18 cellular contexts compared by ENCODE assay signal in genomic region chr6:35764238-35764896, GRCh38. TPM values are rescaled to one million over a fixed set of nuclear protein-coding genes. Genes with fewer than 3 reads are reported as not detected.
DNase-seq lines count a peak whose midpoint lies in the region; FAIRE-seq and TF ChIP-seq lines count a peak whose summit lies in the region.
"Had no signal": no experiment of that assay in that cellular context is flagged by ENCODE, and none has a peak within 500 bp of the region (broad histone marks: within the 10 kb centered on the region; RNA-seq: fewer than 3 reads in every experiment).

No MANE protein-coding gene starts in this region.

- CTCF ChIA-PET in MCF 10A (lab: Yijun Ruan, JAX): interaction anchor here (0.6 to 0.9 kb wide), 3 partner anchors 10 to 937 kb away, joined by 3 read pairs; no protein-coding TSS in a partner anchor

- intact Hi-C loops in MCF 10A (cut with micrococcal nuclease): no loop called here
- intact Hi-C loops in kidney (cut with DNase I): no loop called here

- H3K9me1 ChIP-seq in keratinocyte (ENCODE audit: control insufficient read depth, extremely low read depth, insufficient read depth, low read length): no peaks in the 10 kb centered on the region

- H3K9ac ChIP-seq in keratinocyte (ENCODE audit: control insufficient read depth, extremely low read depth, insufficient read depth, low read length) (no peak overlapping the region), kidney (ENCODE audit: low read length in 2 of 2) (no peak overlapping the region)

- H3K36me3 Mint-ChIP-seq in MCF 10A (ENCODE audit: insufficient read depth, unreplicated experiment) (peaks cover 5% of the 10 kb centered on the region), type B pancreatic cell (no peaks in the 10 kb centered on the region)

- H3K36me3 ChIP-seq in keratinocyte (ENCODE audit: control insufficient read depth in 2 of 2, extremely low read depth in 1 of 2, insufficient read depth in 2 of 2, low read length in 2 of 2): no peaks in the 10 kb centered on the region
- no peaks in the 10 kb centered on the region for H3K36me3 ChIP-seq in kidney (ENCODE audit: control insufficient read depth in 1 of 2, insufficient read depth in 2 of 2, low read length in 2 of 2)
- H3K36me3 ChIP-seq: left ventricle myocardium inferior had no signal

- H3K4me2 ChIP-seq in keratinocyte (ENCODE audit: control insufficient read depth, extremely low read depth, insufficient read depth, low read depth, low read length): peak overlapping the region; percentile 75

- H3K4me1 ChIP-seq in keratinocyte (ENCODE audit: control insufficient read depth, extremely low read depth, insufficient read depth, low read length) (peaks cover 6% of the 10 kb centered on the region), kidney (ENCODE audit: control insufficient read depth in 1 of 2, insufficient read depth in 1 of 2, low read depth in 1 of 2, low read length in 2 of 2) (no peaks in the 10 kb centered on the region)
- H3K4me1 ChIP-seq: left ventricle myocardium inferior had no signal

- H3K4me3 Mint-ChIP-seq in MCF 10A (ENCODE audit: unreplicated experiment) (peak overlapping the region; percentile 53), type B pancreatic cell (peak overlapping the region; percentile 65)

- H3K4me1 Mint-ChIP-seq in MCF 10A (ENCODE audit: insufficient read depth, unreplicated experiment) (no peaks in the 10 kb centered on the region), type B pancreatic cell (ENCODE audit: unreplicated experiment) (peaks cover 6% of the 10 kb centered on the region)

- POLR2A ChIA-PET in MCF 10A (lab: Yijun Ruan, JAX): interaction anchor here (0.7 to 1.3 kb wide), 2 partner anchors 9 to 18 kb away, joined by 3 read pairs; no protein-coding TSS in a partner anchor

- no peak for TF ChIP-seq CTCF in MCF 10A (IDR thresholded peaks at IDR 0.05; ENCODE audit: unreplicated experiment)
- no peak for TF ChIP-seq CTCF in keratinocyte (optimal IDR thresholded peaks at IDR 0.05 in 1 of 3, IDR thresholded peaks at IDR 0.05 in 1 of 3, conservative IDR thresholded peaks at IDR 0.05 in 1 of 3; ENCODE audit: extremely low read depth in 1 of 3, insufficient read depth in 2 of 3, low read length in 3 of 3)
- TF ChIP-seq CTCF in type B pancreatic cell (conservative IDR thresholded peaks at IDR 0.05): no peak
- TF ChIP-seq CTCF in kidney (IDR thresholded peaks at IDR 0.05; ENCODE audit: borderline replicate concordance, extremely low read depth, insufficient read depth): no peak

- H3K4me3 ChIP-seq in keratinocyte (ENCODE audit: control insufficient read depth in 2 of 3, extremely low read depth in 1 of 3, insufficient read depth in 2 of 3, low read depth in 1 of 3, low read length in 3 of 3): peak overlapping the region; percentile 18 to 51 (median 36)
- H3K4me3 ChIP-seq in kidney (ENCODE audit: low read length in 2 of 2): no peak overlapping the region
- H3K4me3 ChIP-seq: left ventricle myocardium inferior had no signal

- H3K27ac Mint-ChIP-seq in MCF 10A (ENCODE audit: low read depth, unreplicated experiment): no peak overlapping the region
- no peak overlapping the region for H3K27ac Mint-ChIP-seq in type B pancreatic cell

- H3K9me3 ChIP-seq in keratinocyte (ENCODE audit: control insufficient read depth, low read depth, low read length) (no peaks in the 10 kb centered on the region), kidney (ENCODE audit: control insufficient read depth in 1 of 2, low read length in 2 of 2) (no peaks in the 10 kb centered on the region)
- H3K9me3 ChIP-seq: left ventricle myocardium inferior had no signal

- no peak for FAIRE-seq in keratinocyte (lab: Jason Lieb, UNC)
- FAIRE-seq in kidney (lab: Jason Lieb, UNC): no peak
- FAIRE-seq: TTC549 had no signal

- DNase-seq in NCI-H82 (lab: John Stamatoyannopoulos, UW) (peak; percentile 52), NCI-H82 treated with DMSO at 0.1 percent for 48 hours (lab: John Stamatoyannopoulos, UW; ENCODE audit: unreplicated experiment) (no peak), MCF 10A (ENCODE audit: unreplicated experiment) (no peak), keratinocyte (ENCODE audit: low read depth, low spot score) (no peak), type B pancreatic cell (ENCODE audit: extremely low spot score, unreplicated experiment) (no peak), kidney (no peak), CD1c-positive myeloid dendritic cell (ENCODE audit: extremely low spot score) (no peak), GM03348 (ENCODE audit: low spot score) (no peak)
- DNase-seq: DMS 273 treated with DMSO at 0.1 percent for 48 hours, left ventricle myocardium inferior, NCI-H1105 treated with DMSO at 0.1 percent for 48 hours, posterior cingulate gyrus, RPMI8226 had no signal

- H3K27me3 Mint-ChIP-seq in MCF 10A (ENCODE audit: insufficient read depth, unreplicated experiment): peaks cover 70% of the 10 kb centered on the region
- peaks cover 67% of the 10 kb centered on the region for H3K27me3 Mint-ChIP-seq in type B pancreatic cell

- H3K79me2 ChIP-seq in keratinocyte (ENCODE audit: control insufficient read depth, insufficient read depth, low read length): no peaks in the 10 kb centered on the region

- no TSS peak for BruUV-seq in MCF 10A (replicated peaks; lab: Mats Ljungman, UMichigan)

- dilution Hi-C loops in keratinocyte (cut with MboI; ENCODE audit: extremely low pct_ligation_motif_present, low sequenced_read_pairs): no loop called here

- H3K27me3 ChIP-seq in keratinocyte (ENCODE audit: control insufficient read depth, extremely low read depth, insufficient read depth, low read length): peaks cover 21% of the 10 kb centered on the region

- peak overlapping the region; percentile 58 for H2AFZ ChIP-seq in keratinocyte (ENCODE audit: control insufficient read depth, low read length)

- no peaks in the 10 kb centered on the region for H4K20me1 ChIP-seq in keratinocyte (ENCODE audit: control insufficient read depth, extremely low read depth, insufficient read depth, low read length)

- H3K9me3 Mint-ChIP-seq in MCF 10A (ENCODE audit: unreplicated experiment): no peaks in the 10 kb centered on the region
- no peaks in the 10 kb centered on the region for H3K9me3 Mint-ChIP-seq in type B pancreatic cell

- H3K27ac ChIP-seq in keratinocyte (ENCODE audit: control insufficient read depth, insufficient read depth, low read length) (no peak overlapping the region), kidney (ENCODE audit: low read depth in 2 of 2, low read length in 2 of 2) (no peak overlapping the region)
- H3K27ac ChIP-seq: HL-60, left ventricle myocardium inferior had no signal

RNA-seq across cellular contexts. Expression of gene CLPSL2, which starts 12.0 kb away (rescaled TPM):
- not detected in 2 replicates for total RNA-seq in MCF 10A (2022)
- not detected in 3 replicates for polyA plus RNA-seq in keratinocyte
- not detected for polyA plus RNA-seq in keratinocyte (2011; ENCODE audit: low read depth)
- not detected in 2 replicates for polyA plus RNA-seq in keratinocyte (2011; cell fraction: cytosol; rRNA removed)
- not detected in 2 replicates for polyA plus RNA-seq in keratinocyte (2011; cell fraction: nucleus; rRNA removed)
- polyA plus RNA-seq in keratinocyte (2012; ENCODE audit: low replicate concordance): not detected in 2 replicates
- not detected in 3 replicates for polyA minus RNA-seq in keratinocyte
- not detected for polyA minus RNA-seq in keratinocyte (2011; cell fraction: cytosol; rRNA and poly(A)+ RNA removed)
- polyA minus RNA-seq in keratinocyte (2011; cell fraction: nucleus; rRNA and poly(A)+ RNA removed): not detected in 2 replicates
- not detected in 2 replicates for total RNA-seq in type B pancreatic cell (ENCODE audit: low replicate concordance)
- not detected for total RNA-seq in kidney
- polyA plus RNA-seq in kidney (ENCODE audit: insufficient read depth, low read depth, low replicate concordance): not detected
- total RNA-seq: A673, aorta, left ventricle myocardium inferior had no signal
- polyA plus RNA-seq: aorta, esophagus had no signal

RNA-seq across cellular contexts. Expression of gene CLPSL1, which starts 16.5 kb away (rescaled TPM):
- total RNA-seq in MCF 10A (2022) (not detected in 2 replicates), type B pancreatic cell (ENCODE audit: low replicate concordance) (not detected in 2 replicates), kidney (not detected)
- polyA plus RNA-seq in keratinocyte (not detected in 3 replicates), kidney (ENCODE audit: insufficient read depth, low read depth, low replicate concordance) (not detected)
- polyA plus RNA-seq in keratinocyte (2011; ENCODE audit: low read depth): not detected
- polyA plus RNA-seq in keratinocyte (2011; cell fraction: cytosol; rRNA removed): not detected in 2 replicates
- not detected in 2 replicates for polyA plus RNA-seq in keratinocyte (2011; cell fraction: nucleus; rRNA removed)
- polyA plus RNA-seq in keratinocyte (2012; ENCODE audit: low replicate concordance): not detected in 2 replicates
- not detected in 3 replicates for polyA minus RNA-seq in keratinocyte
- not detected for polyA minus RNA-seq in keratinocyte (2011; cell fraction: cytosol; rRNA and poly(A)+ RNA removed)
- not detected in 2 replicates for polyA minus RNA-seq in keratinocyte (2011; cell fraction: nucleus; rRNA and poly(A)+ RNA removed)
- total RNA-seq: A673, aorta, left ventricle myocardium inferior had no signal
- polyA plus RNA-seq: aorta, esophagus had no signal

RNA-seq across cellular contexts. Expression of gene ARMC12, which starts 27.5 kb away (rescaled TPM):
- total RNA-seq in MCF 10A (2022) (2.3 and 2.6 TPM in 2 replicates), type B pancreatic cell (ENCODE audit: low replicate concordance) (0.26 and 1.8 TPM in 2 replicates), kidney (0.47 TPM)
- polyA plus RNA-seq in keratinocyte (0.34 to 1.7 TPM (median 0.54 TPM) in 3 replicates), kidney (ENCODE audit: insufficient read depth, low read depth, low replicate concordance) (0.69 TPM)
- polyA plus RNA-seq in keratinocyte (2011; ENCODE audit: low read depth): not detected
- polyA plus RNA-seq in keratinocyte (2011; cell fraction: cytosol; rRNA removed): 0.43 TPM in 2 replicates
- 5.5 and 6.0 TPM in 2 replicates for polyA plus RNA-seq in keratinocyte (2011; cell fraction: nucleus; rRNA removed)
- 0.34 and 0.56 TPM in 2 replicates for polyA plus RNA-seq in keratinocyte (2012; ENCODE audit: low replicate concordance)
- polyA minus RNA-seq in keratinocyte: 0.49 to 1.3 TPM (median 0.69 TPM) in 3 replicates
- polyA minus RNA-seq in keratinocyte (2011; cell fraction: cytosol; rRNA and poly(A)+ RNA removed): not detected
- not detected in 2 replicates for polyA minus RNA-seq in keratinocyte (2011; cell fraction: nucleus; rRNA and poly(A)+ RNA removed)
- total RNA-seq: left ventricle myocardium inferior had no signal

RNA-seq across cellular contexts. Expression of gene CLPS, which starts 32.8 kb away (rescaled TPM):
- total RNA-seq in MCF 10A (2022) (not detected in 2 replicates), type B pancreatic cell (ENCODE audit: low replicate concordance) (1.8 TPM in 1 of 2 replicates, not detected in the other), kidney (not detected)
- polyA plus RNA-seq in keratinocyte (not detected in 3 replicates), kidney (ENCODE audit: insufficient read depth, low read depth, low replicate concordance) (not detected)
- polyA plus RNA-seq in keratinocyte (2011; ENCODE audit: low read depth): not detected
- not detected in 2 replicates for polyA plus RNA-seq in keratinocyte (2011; cell fraction: cytosol; rRNA removed)
- polyA plus RNA-seq in keratinocyte (2011; cell fraction: nucleus; rRNA removed): not detected in 2 replicates
- polyA plus RNA-seq in keratinocyte (2012; ENCODE audit: low replicate concordance): not detected in 2 replicates
- not detected in 3 replicates for polyA minus RNA-seq in keratinocyte
- not detected for polyA minus RNA-seq in keratinocyte (2011; cell fraction: cytosol; rRNA and poly(A)+ RNA removed)
- polyA minus RNA-seq in keratinocyte (2011; cell fraction: nucleus; rRNA and poly(A)+ RNA removed): not detected in 2 replicates
- total RNA-seq: A673, left ventricle myocardium inferior had no signal

RNA-seq across cellular contexts. Expression of gene LHFPL5, which starts 40.8 kb away (rescaled TPM):
- not detected in 2 replicates for total RNA-seq in MCF 10A (2022)
- polyA plus RNA-seq in keratinocyte: not detected in 3 replicates
- not detected for polyA plus RNA-seq in keratinocyte (2011; ENCODE audit: low read depth)
- not detected in 2 replicates for polyA plus RNA-seq in keratinocyte (2011; cell fraction: cytosol; rRNA removed)
- not detected in 2 replicates for polyA plus RNA-seq in keratinocyte (2011; cell fraction: nucleus; rRNA removed)
- polyA plus RNA-seq in keratinocyte (2012; ENCODE audit: low replicate concordance): not detected in 2 replicates
- not detected in 3 replicates for polyA minus RNA-seq in keratinocyte
- polyA minus RNA-seq in keratinocyte (2011; cell fraction: cytosol; rRNA and poly(A)+ RNA removed): not detected
- not detected in 2 replicates for polyA minus RNA-seq in keratinocyte (2011; cell fraction: nucleus; rRNA and poly(A)+ RNA removed)
- total RNA-seq in type B pancreatic cell (ENCODE audit: low replicate concordance): not detected in 2 replicates
- total RNA-seq in kidney: 0.47 TPM
- not detected for polyA plus RNA-seq in kidney (ENCODE audit: insufficient read depth, low read depth, low replicate concordance)
- total RNA-seq: A673, aorta, left ventricle myocardium inferior had no signal
- polyA plus RNA-seq: aorta, esophagus had no signal

Comparison
In these comparisons a context has a peak if more than half of its experiments do, and no peak if none do; other contexts are left out.
1. H3K4me3 ChIP-seq: peak in keratinocyte (3 of 3); none in kidney (0 of 2).